In the genomic region with DNA sequence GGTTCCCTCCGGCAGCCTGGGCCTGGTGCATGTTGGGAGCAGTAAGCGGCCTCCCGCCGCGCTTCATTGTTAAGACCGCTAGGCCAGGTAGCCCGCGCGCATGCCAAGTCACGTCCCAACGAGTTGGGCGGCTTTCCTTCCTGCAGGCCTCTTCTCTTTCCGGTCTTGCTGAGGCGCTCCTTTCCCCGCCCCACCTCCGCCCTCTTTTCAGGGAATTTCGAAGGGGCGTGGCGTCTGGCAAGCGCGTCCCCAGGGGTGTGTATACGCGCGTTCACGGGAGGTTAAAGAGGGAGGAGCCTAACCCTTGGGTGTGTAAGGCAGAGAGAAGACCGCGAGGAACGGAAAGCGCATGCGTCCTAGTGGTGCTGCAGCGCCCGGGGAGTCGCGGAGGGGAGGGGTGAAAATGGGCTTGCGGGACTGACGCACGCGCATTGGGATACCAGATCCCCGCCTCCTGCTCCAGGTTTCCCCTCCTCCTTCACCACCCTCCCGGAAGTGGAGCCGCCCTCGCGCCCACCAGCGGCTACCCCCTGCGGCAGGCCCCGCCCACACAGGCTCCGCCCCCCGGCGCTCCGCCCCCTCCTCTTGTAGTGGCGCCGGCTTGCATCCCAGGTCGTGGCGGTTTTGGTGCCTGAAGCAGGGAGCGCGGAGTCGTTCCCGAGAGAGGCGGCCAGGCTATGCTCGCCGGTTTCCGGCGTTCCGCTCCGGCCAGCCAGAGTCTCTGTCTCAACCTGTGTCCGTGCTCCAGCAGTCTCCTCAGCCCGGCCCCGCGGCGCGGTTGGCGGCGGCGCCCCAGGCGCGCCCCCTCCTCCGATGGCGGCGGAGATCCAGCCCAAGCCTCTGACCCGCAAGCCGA, we compare ENCODE assay signal across 1 cellular context.
TF ChIP-seq lines count a peak whose summit lies in the region.

A gene with protein sequence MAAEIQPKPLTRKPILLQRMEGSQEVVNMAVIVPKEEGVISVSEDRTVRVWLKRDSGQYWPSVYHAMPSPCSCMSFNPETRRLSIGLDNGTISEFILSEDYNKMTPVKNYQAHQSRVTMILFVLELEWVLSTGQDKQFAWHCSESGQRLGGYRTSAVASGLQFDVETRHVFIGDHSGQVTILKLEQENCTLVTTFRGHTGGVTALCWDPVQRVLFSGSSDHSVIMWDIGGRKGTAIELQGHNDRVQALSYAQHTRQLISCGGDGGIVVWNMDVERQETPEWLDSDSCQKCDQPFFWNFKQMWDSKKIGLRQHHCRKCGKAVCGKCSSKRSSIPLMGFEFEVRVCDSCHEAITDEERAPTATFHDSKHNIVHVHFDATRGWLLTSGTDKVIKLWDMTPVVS (plus strand): TSS at position 588 of the 856 bp plus-strand sequence. CDS start 226 bp downstream, at position 814.

TF ChIP-seq in K562, 482 proteins besides CTCF, POLR2A, EP300 and RAD21 (continued from another document):
- TF ChIP-seq, protein P1, sequence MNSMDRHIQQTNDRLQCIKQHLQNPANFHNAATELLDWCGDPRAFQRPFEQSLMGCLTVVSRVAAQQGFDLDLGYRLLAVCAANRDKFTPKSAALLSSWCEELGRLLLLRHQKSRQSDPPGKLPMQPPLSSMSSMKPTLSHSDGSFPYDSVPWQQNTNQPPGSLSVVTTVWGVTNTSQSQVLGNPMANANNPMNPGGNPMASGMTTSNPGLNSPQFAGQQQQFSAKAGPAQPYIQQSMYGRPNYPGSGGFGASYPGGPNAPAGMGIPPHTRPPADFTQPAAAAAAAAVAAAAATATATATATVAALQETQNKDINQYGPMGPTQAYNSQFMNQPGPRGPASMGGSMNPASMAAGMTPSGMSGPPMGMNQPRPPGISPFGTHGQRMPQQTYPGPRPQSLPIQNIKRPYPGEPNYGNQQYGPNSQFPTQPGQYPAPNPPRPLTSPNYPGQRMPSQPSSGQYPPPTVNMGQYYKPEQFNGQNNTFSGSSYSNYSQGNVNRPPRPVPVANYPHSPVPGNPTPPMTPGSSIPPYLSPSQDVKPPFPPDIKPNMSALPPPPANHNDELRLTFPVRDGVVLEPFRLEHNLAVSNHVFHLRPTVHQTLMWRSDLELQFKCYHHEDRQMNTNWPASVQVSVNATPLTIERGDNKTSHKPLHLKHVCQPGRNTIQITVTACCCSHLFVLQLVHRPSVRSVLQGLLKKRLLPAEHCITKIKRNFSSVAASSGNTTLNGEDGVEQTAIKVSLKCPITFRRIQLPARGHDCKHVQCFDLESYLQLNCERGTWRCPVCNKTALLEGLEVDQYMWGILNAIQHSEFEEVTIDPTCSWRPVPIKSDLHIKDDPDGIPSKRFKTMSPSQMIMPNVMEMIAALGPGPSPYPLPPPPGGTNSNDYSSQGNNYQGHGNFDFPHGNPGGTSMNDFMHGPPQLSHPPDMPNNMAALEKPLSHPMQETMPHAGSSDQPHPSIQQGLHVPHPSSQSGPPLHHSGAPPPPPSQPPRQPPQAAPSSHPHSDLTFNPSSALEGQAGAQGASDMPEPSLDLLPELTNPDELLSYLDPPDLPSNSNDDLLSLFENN (IDR thresholded peaks at IDR 0.05; ENCODE audit: low read depth in 2 of 2, low read length in 2 of 2) = 0 out of 4 replicates have a peak, but pooled peaks of 1 of the 2 experiments have one; percentile 14
- TF ChIP-seq ZC3H11A (IDR thresholded peaks at IDR 0.05; ENCODE audit: low read depth, low read length) = no peak
- TF ChIP-seq, protein P2, sequence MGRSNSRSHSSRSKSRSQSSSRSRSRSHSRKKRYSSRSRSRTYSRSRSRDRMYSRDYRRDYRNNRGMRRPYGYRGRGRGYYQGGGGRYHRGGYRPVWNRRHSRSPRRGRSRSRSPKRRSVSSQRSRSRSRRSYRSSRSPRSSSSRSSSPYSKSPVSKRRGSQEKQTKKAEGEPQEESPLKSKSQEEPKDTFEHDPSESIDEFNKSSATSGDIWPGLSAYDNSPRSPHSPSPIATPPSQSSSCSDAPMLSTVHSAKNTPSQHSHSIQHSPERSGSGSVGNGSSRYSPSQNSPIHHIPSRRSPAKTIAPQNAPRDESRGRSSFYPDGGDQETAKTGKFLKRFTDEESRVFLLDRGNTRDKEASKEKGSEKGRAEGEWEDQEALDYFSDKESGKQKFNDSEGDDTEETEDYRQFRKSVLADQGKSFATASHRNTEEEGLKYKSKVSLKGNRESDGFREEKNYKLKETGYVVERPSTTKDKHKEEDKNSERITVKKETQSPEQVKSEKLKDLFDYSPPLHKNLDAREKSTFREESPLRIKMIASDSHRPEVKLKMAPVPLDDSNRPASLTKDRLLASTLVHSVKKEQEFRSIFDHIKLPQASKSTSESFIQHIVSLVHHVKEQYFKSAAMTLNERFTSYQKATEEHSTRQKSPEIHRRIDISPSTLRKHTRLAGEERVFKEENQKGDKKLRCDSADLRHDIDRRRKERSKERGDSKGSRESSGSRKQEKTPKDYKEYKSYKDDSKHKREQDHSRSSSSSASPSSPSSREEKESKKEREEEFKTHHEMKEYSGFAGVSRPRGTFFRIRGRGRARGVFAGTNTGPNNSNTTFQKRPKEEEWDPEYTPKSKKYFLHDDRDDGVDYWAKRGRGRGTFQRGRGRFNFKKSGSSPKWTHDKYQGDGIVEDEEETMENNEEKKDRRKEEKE (IDR thresholded peaks at IDR 0.05; ENCODE audit: borderline replicate concordance in 1 of 2, control insufficient read depth in 1 of 2, low read depth in 2 of 2, low read length in 1 of 2) = no peak
- peak; percentile 77 for TF ChIP-seq MEIS2 (IDR thresholded peaks at IDR 0.05; ENCODE audit: partially characterized antibody)
- TF ChIP-seq MAZ (CRISPR knock-in tag; conservative IDR thresholded peaks at IDR 0.05 in 1 of 2, IDR thresholded peaks at IDR 0.05 in 1 of 2) = peak; percentile 87 to 94
- peak; percentile 42 for TF ChIP-seq CREM (IDR thresholded peaks at IDR 0.05; ENCODE audit: low read depth)
- TF ChIP-seq KDM1A (IDR thresholded peaks at IDR 0.05) = no peak
- TF ChIP-seq EZH2 (IDR thresholded peaks at IDR 0.05; ENCODE audit: borderline replicate concordance, low read depth, low read length) = no peak
- 0 out of 2 replicates have a peak, but pooled peaks have one; percentile 63 for TF ChIP-seq FOXP1 (CRISPR knock-in tag; IDR thresholded peaks at IDR 0.05)
- TF ChIP-seq ATF7 (IDR thresholded peaks at IDR 0.05) = peak; percentile 57
- TF ChIP-seq KLF13 (tag; IDR thresholded peaks at IDR 0.05; ENCODE audit: borderline replicate concordance, low read depth) = peak; percentile 80; the same call in 1 of the 2 replicates
- TF ChIP-seq, protein P3, sequence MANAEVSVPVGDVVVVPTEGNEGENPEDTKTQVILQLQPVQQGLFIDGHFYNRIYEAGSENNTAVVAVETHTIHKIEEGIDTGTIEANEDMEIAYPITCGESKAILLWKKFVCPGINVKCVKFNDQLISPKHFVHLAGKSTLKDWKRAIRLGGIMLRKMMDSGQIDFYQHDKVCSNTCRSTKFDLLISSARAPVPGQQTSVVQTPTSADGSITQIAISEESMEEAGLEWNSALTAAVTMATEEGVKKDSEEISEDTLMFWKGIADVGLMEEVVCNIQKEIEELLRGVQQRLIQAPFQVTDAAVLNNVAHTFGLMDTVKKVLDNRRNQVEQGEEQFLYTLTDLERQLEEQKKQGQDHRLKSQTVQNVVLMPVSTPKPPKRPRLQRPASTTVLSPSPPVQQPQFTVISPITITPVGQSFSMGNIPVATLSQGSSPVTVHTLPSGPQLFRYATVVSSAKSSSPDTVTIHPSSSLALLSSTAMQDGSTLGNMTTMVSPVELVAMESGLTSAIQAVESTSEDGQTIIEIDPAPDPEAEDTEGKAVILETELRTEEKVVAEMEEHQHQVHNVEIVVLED (CRISPR knock-in tag; IDR thresholded peaks at IDR 0.05) = peak; percentile 9; the same call in 1 of the 2 replicates
- no peak for TF ChIP-seq ZNF133 (CRISPR knock-in tag; IDR thresholded peaks at IDR 0.05)
- TF ChIP-seq ZNF695 (CRISPR knock-in tag; IDR thresholded peaks at IDR 0.05) = no peak
- TF ChIP-seq RBFOX2 (IDR thresholded peaks at IDR 0.05; ENCODE audit: low read depth, low read length) = peak; percentile 89
- no peak for TF ChIP-seq ZKSCAN8 (CRISPR knock-in tag; IDR thresholded peaks at IDR 0.05)
- peak; percentile 90; the same call in 1 of the 2 replicates for TF ChIP-seq KLF6 (CRISPR knock-in tag; IDR thresholded peaks at IDR 0.05; ENCODE audit: borderline replicate concordance)
- TF ChIP-seq, protein P4, sequence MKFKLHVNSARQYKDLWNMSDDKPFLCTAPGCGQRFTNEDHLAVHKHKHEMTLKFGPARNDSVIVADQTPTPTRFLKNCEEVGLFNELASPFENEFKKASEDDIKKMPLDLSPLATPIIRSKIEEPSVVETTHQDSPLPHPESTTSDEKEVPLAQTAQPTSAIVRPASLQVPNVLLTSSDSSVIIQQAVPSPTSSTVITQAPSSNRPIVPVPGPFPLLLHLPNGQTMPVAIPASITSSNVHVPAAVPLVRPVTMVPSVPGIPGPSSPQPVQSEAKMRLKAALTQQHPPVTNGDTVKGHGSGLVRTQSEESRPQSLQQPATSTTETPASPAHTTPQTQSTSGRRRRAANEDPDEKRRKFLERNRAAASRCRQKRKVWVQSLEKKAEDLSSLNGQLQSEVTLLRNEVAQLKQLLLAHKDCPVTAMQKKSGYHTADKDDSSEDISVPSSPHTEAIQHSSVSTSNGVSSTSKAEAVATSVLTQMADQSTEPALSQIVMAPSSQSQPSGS (CRISPR knock-in tag; IDR thresholded peaks at IDR 0.05) = no peak
- TF ChIP-seq SOX6 (IDR thresholded peaks at IDR 0.05) = peak; percentile 74
- TF ChIP-seq, protein P5, sequence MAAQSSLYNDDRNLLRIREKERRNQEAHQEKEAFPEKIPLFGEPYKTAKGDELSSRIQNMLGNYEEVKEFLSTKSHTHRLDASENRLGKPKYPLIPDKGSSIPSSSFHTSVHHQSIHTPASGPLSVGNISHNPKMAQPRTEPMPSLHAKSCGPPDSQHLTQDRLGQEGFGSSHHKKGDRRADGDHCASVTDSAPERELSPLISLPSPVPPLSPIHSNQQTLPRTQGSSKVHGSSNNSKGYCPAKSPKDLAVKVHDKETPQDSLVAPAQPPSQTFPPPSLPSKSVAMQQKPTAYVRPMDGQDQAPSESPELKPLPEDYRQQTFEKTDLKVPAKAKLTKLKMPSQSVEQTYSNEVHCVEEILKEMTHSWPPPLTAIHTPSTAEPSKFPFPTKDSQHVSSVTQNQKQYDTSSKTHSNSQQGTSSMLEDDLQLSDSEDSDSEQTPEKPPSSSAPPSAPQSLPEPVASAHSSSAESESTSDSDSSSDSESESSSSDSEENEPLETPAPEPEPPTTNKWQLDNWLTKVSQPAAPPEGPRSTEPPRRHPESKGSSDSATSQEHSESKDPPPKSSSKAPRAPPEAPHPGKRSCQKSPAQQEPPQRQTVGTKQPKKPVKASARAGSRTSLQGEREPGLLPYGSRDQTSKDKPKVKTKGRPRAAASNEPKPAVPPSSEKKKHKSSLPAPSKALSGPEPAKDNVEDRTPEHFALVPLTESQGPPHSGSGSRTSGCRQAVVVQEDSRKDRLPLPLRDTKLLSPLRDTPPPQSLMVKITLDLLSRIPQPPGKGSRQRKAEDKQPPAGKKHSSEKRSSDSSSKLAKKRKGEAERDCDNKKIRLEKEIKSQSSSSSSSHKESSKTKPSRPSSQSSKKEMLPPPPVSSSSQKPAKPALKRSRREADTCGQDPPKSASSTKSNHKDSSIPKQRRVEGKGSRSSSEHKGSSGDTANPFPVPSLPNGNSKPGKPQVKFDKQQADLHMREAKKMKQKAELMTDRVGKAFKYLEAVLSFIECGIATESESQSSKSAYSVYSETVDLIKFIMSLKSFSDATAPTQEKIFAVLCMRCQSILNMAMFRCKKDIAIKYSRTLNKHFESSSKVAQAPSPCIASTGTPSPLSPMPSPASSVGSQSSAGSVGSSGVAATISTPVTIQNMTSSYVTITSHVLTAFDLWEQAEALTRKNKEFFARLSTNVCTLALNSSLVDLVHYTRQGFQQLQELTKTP (IDR thresholded peaks at IDR 0.05; ENCODE audit: low read depth in 1 of 2, partially characterized antibody in 2 of 2) = peak in 1 of 2 experiments; percentile 95
- TF ChIP-seq L3MBTL2 (IDR thresholded peaks at IDR 0.05) = peak; percentile 54
- peak; percentile 18; the same call in 1 of the 2 replicates for TF ChIP-seq NCOA1 (IDR thresholded peaks at IDR 0.05; ENCODE audit: low read depth)
- no peak for TF ChIP-seq ELF2 (CRISPR knock-in tag; IDR thresholded peaks at IDR 0.05)
